ENCODE assay signal across 8 cellular contexts in the genomic region with DNA sequence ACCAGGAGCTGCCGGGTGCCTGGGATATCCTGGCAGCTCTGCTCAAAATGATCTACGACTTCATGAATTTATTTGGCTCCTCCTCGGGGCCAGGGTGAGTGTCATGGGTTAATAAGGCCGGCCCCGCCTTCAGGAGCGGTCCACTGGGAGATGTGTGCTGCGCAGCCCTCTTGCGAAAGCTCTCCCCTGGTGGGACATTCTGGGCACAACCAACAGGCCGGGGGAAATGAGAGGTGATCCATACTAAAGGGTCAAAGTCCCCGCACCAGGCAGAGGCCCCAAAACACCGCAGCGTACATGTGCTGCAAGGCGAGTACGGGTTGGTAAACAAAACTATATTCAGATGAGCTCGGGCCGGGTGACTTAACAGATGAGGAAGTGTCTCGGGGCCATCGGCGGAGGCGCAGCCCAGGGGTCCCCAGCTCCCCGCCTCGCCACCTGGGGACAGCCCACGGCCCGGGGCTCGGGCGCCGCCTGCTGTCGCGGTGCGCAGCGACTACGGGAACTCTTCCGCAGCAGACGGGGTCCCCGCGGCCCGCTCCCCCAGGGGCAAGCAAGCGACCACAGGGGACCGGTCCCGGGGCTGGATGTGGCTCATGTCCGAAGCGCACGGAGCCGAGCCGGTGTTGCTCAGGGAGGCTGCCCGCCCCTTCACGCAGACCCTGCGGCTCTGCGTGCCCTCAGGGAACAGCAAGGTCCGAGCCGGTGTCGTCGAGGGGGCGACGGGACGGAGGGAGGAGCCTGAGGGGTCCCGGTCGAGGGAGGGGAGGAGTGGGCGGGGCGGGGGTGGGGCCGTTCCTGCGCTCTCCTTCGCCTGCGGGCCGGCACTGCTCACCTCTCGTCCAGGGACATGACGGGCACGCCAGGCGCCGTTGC. TPM values are rescaled to one million over a fixed set of nuclear protein-coding genes. Genes with fewer than 3 reads are reported as not detected.
DNase-seq lines count a peak whose midpoint lies in the region; ATAC-seq and TF ChIP-seq lines count a peak whose summit lies in the region.

A gene with protein sequence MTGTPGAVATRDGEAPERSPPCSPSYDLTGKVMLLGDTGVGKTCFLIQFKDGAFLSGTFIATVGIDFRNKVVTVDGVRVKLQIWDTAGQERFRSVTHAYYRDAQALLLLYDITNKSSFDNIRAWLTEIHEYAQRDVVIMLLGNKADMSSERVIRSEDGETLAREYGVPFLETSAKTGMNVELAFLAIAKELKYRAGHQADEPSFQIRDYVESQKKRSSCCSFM (plus strand): TSS at position 834 of the 876 bp plus-strand sequence. CDS start 17 bp downstream, at position 851.

- peaks cover 49% of the 10 kb centered on the region for H3K4me1 Mint-ChIP-seq in stimulated activated naive CD8-positive, alpha-beta T cell treated with anti-CD3 and anti-CD28 coated beads, Interleukin-15, Interleukin-2, amounts not matched to agents 100 ng/mL and 50 ng/mL, for 24 hours (ENCODE audit: low read depth)

- no peak within 1 kb of the TSS for H3K27ac ChIP-seq in adrenal gland

- 5 to 80% (median 8%) methylated on average over 1 to 70 of the region's 70 CpGs for WGBS in adrenal gland, 4 donors

- no peaks in the 10 kb centered on the region for H3K9me3 ChIP-seq in BE2C
- no peaks in the 10 kb centered on the region for H3K9me3 ChIP-seq in adrenal gland (replicated peaks in 1 of 3)

- H3K27me3 ChIP-seq in BE2C: peaks cover 28% of the 10 kb centered on the region
- H3K27me3 ChIP-seq in adrenal gland: peaks cover 36% of the 10 kb centered on the region

- peak within 1 kb of the TSS; percentile 78 for H3K4me3 Mint-ChIP-seq in stimulated activated naive CD8-positive, alpha-beta T cell treated with anti-CD3 and anti-CD28 coated beads, Interleukin-15, Interleukin-2, amounts not matched to agents 100 ng/mL and 50 ng/mL, for 24 hours

- peak; percentile 43 for DNase-seq in BE2C
- DNase-seq in OCI-M1 (lab: John Stamatoyannopoulos, UW): peak; percentile 56
- peak in 2 of 7 donors; percentile 20 to 59 for DNase-seq in adrenal gland
- peak; percentile 60 to 69 for DNase-seq in left colon
- DNase-seq in 8988T: no peak

- H3K4me3 ChIP-seq in BE2C (ENCODE audit: low read depth, low read length): peak within 1 kb of the TSS; percentile 26
- peak within 1 kb of the TSS in 1 of 4 donors; percentile 25 for H3K4me3 ChIP-seq in adrenal gland

- H3K9me3 Mint-ChIP-seq in stimulated activated naive CD8-positive, alpha-beta T cell treated with anti-CD3 and anti-CD28 coated beads, Interleukin-15, Interleukin-2, amounts not matched to agents 100 ng/mL and 50 ng/mL, for 24 hours: no peaks in the 10 kb centered on the region

- peak; percentile 45 for TF ChIP-seq CTCF in BE2C (IDR thresholded peaks at IDR 0.05; ENCODE audit: low read depth, low read length)
- peak in 5 of 6 experiments; percentile 13 to 45 (median 37) for TF ChIP-seq CTCF in adrenal gland (IDR thresholded peaks at IDR 0.05)

- peak; percentile 36 for ATAC-seq in GM21576 (IDR thresholded peaks at IDR 0.05; ENCODE audit: unreplicated experiment)
- ATAC-seq in left colon: peak; percentile 54
- no peak for ATAC-seq in HG03571 (IDR thresholded peaks at IDR 0.05; ENCODE audit: unreplicated experiment)

- no peaks in the 10 kb centered on the region for H3K36me3 ChIP-seq in BE2C
- no peaks in the 10 kb centered on the region for H3K36me3 ChIP-seq in adrenal gland (replicated peaks in 1 of 2)

- H3K27me3 Mint-ChIP-seq in stimulated activated naive CD8-positive, alpha-beta T cell treated with anti-CD3 and anti-CD28 coated beads, Interleukin-15, Interleukin-2, amounts not matched to agents 100 ng/mL and 50 ng/mL, for 24 hours: peaks cover 5% of the 10 kb centered on the region

- intact Hi-C loops in adrenal gland (cut with DNase I): loop anchor here (5.0 to 10.0 kb wide), 2 partner anchors 79 to 82 kb away; no protein-coding TSS in a partner anchor
- intact Hi-C loops in left colon (cut with DNase I, micrococcal nuclease): no loop called here

- no peaks in the 10 kb centered on the region for H3K36me3 Mint-ChIP-seq in stimulated activated naive CD8-positive, alpha-beta T cell treated with anti-CD3 and anti-CD28 coated beads, Interleukin-15, Interleukin-2, amounts not matched to agents 100 ng/mL and 50 ng/mL, for 24 hours (ENCODE audit: low read depth)

- H3K4me1 ChIP-seq in BE2C (no peaks in the 10 kb centered on the region), adrenal gland (replicated peaks in 1 of 2) (peaks cover 0 to 15% of the 10 kb centered on the region in 2 donors)

- peak within 1 kb of the TSS; percentile 76 for H3K27ac Mint-ChIP-seq in stimulated activated naive CD8-positive, alpha-beta T cell treated with anti-CD3 and anti-CD28 coated beads, Interleukin-15, Interleukin-2, amounts not matched to agents 100 ng/mL and 50 ng/mL, for 24 hours

- no peak for TF ChIP-seq POLR2A in adrenal gland (IDR thresholded peaks at IDR 0.05)

RNA-seq across cellular contexts. Expression of the gene that starts here (rescaled TPM):
- 2.9 TPM for polyA plus RNA-seq in BE2C (2012; ENCODE audit: insufficient read depth, insufficient read length, low read depth)
- total RNA-seq in adrenal gland: 1 to 10 TPM; 2.1 to 6.6 (median 3.6) TPM
- polyA plus RNA-seq in adrenal gland: 1 to 10 TPM in 2 of 3 donors, under 1 TPM in 1; 0.57 to 2.3 (median 2.0) TPM
- 10 to 100 TPM in 1 of 2 donors, 1 to 10 TPM in 1; 7.6 to 14.2 TPM for total RNA-seq in left colon

Comparison
In these comparisons a context has a peak if more than half of its experiments do, and no peak if none do; other contexts are left out.
1. intact Hi-C loops: an anchor here in adrenal gland (5.0 to 10.0 kb wide); none called in left colon.